Comparison of ENCODE assay signal across 1 cellular context in the genomic region with DNA sequence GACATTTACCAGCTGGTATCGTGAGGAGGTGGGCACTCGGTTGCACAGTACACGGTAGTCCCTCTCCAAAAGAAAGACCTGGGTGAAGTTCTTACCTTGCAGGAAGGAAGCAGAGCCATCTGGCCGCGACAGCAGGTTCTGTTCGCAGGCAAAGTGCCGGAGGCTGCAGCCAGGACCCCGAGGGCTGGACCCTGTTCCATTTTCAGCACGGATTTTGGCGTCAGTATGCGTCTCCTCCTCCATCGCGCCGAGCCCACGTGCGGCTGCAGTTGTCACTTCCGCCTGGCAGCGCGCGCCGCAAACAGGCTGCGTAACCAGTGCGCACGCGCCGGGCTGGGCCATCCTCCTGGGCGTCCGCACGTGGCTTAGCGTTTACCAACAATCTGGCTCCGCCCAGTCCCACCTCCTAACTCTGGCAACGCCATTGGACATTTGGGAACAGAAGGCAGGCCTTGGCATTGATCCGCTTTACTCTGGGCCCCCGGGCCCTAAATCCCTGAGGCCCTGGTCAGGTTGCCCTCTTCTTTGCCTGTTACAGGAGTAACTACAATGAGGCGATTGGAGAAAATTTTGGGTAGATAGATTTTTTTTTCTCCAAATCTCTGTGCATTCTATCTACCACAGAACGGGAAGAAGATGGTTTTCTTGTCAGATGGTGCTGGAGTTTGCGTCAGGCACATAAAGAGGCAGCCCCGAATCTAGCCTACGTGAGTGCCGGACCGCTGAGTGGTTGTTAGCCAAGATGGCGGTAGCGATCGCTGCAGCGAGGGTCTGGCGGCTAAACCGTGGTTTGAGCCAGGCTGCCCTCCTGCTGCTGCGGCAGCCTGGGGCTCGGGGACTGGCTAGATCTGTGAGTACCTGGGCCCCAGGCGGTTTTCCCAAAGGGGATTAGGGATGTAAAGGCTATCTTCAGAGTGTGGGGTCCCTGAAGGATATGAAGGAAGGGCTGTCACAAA.
TF ChIP-seq lines count a peak whose summit lies in the region.

A gene (plus strand): TSS at position 733 of the 956 bp plus-strand sequence. CDS start 10 bp downstream, at position 743.
A gene (minus strand): TSS at position 274 of the 956 bp plus-strand sequence. CDS start 31 bp downstream, at position 243.

TF ChIP-seq in GM23338, 12 proteins besides CTCF, POLR2A, EP300 and RAD21:
- peak; percentile 73 for TF ChIP-seq CREB1 (CRISPR knock-in tag; IDR thresholded peaks at IDR 0.05; ENCODE audit: low read depth)
- no peak for TF ChIP-seq EZH2 (IDR thresholded peaks at IDR 0.05; ENCODE audit: low read depth, unreplicated experiment)
- TF ChIP-seq, protein P1, sequence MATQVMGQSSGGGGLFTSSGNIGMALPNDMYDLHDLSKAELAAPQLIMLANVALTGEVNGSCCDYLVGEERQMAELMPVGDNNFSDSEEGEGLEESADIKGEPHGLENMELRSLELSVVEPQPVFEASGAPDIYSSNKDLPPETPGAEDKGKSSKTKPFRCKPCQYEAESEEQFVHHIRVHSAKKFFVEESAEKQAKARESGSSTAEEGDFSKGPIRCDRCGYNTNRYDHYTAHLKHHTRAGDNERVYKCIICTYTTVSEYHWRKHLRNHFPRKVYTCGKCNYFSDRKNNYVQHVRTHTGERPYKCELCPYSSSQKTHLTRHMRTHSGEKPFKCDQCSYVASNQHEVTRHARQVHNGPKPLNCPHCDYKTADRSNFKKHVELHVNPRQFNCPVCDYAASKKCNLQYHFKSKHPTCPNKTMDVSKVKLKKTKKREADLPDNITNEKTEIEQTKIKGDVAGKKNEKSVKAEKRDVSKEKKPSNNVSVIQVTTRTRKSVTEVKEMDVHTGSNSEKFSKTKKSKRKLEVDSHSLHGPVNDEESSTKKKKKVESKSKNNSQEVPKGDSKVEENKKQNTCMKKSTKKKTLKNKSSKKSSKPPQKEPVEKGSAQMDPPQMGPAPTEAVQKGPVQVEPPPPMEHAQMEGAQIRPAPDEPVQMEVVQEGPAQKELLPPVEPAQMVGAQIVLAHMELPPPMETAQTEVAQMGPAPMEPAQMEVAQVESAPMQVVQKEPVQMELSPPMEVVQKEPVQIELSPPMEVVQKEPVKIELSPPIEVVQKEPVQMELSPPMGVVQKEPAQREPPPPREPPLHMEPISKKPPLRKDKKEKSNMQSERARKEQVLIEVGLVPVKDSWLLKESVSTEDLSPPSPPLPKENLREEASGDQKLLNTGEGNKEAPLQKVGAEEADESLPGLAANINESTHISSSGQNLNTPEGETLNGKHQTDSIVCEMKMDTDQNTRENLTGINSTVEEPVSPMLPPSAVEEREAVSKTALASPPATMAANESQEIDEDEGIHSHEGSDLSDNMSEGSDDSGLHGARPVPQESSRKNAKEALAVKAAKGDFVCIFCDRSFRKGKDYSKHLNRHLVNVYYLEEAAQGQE (IDR thresholded peaks at IDR 0.05; ENCODE audit: unreplicated experiment) = no peak
- TF ChIP-seq, protein P2, sequence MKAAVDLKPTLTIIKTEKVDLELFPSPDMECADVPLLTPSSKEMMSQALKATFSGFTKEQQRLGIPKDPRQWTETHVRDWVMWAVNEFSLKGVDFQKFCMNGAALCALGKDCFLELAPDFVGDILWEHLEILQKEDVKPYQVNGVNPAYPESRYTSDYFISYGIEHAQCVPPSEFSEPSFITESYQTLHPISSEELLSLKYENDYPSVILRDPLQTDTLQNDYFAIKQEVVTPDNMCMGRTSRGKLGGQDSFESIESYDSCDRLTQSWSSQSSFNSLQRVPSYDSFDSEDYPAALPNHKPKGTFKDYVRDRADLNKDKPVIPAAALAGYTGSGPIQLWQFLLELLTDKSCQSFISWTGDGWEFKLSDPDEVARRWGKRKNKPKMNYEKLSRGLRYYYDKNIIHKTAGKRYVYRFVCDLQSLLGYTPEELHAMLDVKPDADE (IDR thresholded peaks at IDR 0.05) = no peak
- TF ChIP-seq JUNB (IDR thresholded peaks at IDR 0.05; ENCODE audit: unreplicated experiment) = no peak
- TF ChIP-seq STAT1 (IDR thresholded peaks at IDR 0.05; ENCODE audit: unreplicated experiment) = no peak
- no peak for TF ChIP-seq EZH2phosphoT487 (IDR thresholded peaks at IDR 0.05; ENCODE audit: unreplicated experiment)
- TF ChIP-seq, protein P3, sequence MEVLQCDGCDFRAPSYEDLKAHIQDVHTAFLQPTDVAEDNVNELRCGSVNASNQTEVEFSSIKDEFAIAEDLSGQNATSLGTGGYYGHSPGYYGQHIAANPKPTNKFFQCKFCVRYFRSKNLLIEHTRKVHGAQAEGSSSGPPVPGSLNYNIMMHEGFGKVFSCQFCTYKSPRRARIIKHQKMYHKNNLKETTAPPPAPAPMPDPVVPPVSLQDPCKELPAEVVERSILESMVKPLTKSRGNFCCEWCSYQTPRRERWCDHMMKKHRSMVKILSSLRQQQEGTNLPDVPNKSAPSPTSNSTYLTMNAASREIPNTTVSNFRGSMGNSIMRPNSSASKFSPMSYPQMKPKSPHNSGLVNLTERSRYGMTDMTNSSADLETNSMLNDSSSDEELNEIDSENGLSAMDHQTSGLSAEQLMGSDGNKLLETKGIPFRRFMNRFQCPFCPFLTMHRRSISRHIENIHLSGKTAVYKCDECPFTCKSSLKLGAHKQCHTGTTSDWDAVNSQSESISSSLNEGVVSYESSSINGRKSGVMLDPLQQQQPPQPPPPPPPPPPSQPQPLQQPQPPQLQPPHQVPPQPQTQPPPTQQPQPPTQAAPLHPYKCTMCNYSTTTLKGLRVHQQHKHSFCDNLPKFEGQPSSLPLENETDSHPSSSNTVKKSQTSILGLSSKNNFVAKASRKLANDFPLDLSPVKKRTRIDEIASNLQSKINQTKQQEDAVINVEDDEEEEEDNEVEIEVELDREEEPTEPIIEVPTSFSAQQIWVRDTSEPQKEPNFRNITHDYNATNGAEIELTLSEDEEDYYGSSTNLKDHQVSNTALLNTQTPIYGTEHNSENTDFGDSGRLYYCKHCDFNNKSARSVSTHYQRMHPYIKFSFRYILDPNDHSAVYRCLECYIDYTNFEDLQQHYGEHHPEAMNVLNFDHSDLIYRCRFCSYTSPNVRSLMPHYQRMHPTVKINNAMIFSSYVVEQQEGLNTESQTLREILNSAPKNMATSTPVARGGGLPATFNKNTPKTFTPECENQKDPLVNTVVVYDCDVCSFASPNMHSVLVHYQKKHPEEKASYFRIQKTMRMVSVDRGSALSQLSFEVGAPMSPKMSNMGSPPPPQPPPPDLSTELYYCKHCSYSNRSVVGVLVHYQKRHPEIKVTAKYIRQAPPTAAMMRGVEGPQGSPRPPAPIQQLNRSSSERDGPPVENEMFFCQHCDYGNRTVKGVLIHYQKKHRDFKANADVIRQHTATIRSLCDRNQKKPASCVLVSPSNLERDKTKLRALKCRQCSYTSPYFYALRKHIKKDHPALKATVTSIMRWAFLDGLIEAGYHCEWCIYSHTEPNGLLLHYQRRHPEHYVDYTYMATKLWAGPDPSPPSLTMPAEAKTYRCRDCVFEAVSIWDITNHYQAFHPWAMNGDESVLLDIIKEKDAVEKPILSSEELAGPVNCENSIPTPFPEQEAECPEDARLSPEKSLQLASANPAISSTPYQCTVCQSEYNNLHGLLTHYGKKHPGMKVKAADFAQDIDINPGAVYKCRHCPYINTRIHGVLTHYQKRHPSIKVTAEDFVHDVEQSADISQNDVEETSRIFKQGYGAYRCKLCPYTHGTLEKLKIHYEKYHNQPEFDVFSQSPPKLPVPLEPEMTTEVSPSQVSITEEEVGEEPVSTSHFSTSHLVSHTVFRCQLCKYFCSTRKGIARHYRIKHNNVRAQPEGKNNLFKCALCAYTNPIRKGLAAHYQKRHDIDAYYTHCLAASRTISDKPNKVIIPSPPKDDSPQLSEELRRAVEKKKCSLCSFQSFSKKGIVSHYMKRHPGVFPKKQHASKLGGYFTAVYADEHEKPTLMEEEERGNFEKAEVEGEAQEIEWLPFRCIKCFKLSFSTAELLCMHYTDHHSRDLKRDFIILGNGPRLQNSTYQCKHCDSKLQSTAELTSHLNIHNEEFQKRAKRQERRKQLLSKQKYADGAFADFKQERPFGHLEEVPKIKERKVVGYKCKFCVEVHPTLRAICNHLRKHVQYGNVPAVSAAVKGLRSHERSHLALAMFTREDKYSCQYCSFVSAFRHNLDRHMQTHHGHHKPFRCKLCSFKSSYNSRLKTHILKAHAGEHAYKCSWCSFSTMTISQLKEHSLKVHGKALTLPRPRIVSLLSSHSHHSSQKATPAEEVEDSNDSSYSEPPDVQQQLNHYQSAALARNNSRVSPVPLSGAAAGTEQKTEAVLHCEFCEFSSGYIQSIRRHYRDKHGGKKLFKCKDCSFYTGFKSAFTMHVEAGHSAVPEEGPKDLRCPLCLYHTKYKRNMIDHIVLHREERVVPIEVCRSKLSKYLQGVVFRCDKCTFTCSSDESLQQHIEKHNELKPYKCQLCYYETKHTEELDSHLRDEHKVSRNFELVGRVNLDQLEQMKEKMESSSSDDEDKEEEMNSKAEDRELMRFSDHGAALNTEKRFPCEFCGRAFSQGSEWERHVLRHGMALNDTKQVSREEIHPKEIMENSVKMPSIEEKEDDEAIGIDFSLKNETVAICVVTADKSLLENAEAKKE (CRISPR knock-in tag; IDR thresholded peaks at IDR 0.05) = no peak
- no peak for TF ChIP-seq ZNF331 (CRISPR knock-in tag; IDR thresholded peaks at IDR 0.05; ENCODE audit: low read depth)
- peak; percentile 60 for TF ChIP-seq POLR2AphosphoS5 (IDR thresholded peaks at IDR 0.05; ENCODE audit: low read depth)
- TF ChIP-seq ZNF114 (CRISPR knock-in tag; IDR thresholded peaks at IDR 0.05) = no peak
- no peak for TF ChIP-seq NANOG (IDR thresholded peaks at IDR 0.05; ENCODE audit: borderline replicate concordance)
TF ChIP-seq in GM23338: peak in this region for 2.
